ENCODE assay signal across 15 cellular contexts in genomic region chr1:8352886-8353285, GRCh38. TPM values are rescaled to one million over a fixed set of nuclear protein-coding genes. Genes with fewer than 3 reads are reported as not detected.
DNase-seq lines count a peak whose midpoint lies in the region; ATAC-seq and TF ChIP-seq lines count a peak whose summit lies in the region.
"Had no signal": no experiment of that assay in that cellular context is flagged by ENCODE, and none has a peak within 500 bp of the region (broad histone marks: within the 10 kb centered on the region; RNA-seq: fewer than 3 reads in every experiment).

No MANE protein-coding gene starts in this region.

- H3K4me3 Mint-ChIP-seq in type B pancreatic cell: no peak overlapping the region
- no peak overlapping the region for H3K4me3 Mint-ChIP-seq in chondrocyte (ENCODE audit: unreplicated experiment)
- H3K4me3 Mint-ChIP-seq: activated naive CD4-positive, alpha-beta T cell treated with anti-CD3 and anti-CD28 coated beads, Interleukin-2, amount 50 U/mL, for 24 hours had no signal

- no peak overlapping the region for H3K9ac ChIP-seq in fibroblast of lung (ENCODE audit: insufficient read depth, low read length)

- H3K36me3 ChIP-seq in fibroblast of lung (ENCODE audit: control insufficient read depth, insufficient read depth, low read length) (peaks cover 22% of the 10 kb centered on the region), neutrophil (peaks cover 63% of the 10 kb centered on the region)

- H3K79me2 ChIP-seq in fibroblast of lung (ENCODE audit: control insufficient read depth, insufficient read depth, low read length): no peaks in the 10 kb centered on the region

- H3K27ac Mint-ChIP-seq in activated naive CD4-positive, alpha-beta T cell treated with anti-CD3 and anti-CD28 coated beads, Interleukin-2, amount 50 U/mL, for 72 hours: peak overlapping the region; percentile 65 to 73
- H3K27ac Mint-ChIP-seq in type B pancreatic cell (peak overlapping the region; percentile 2), chondrocyte (ENCODE audit: unreplicated experiment) (no peak overlapping the region)

- peaks cover 9% of the 10 kb centered on the region for H3K4me1 ChIP-seq in fibroblast of lung (ENCODE audit: control insufficient read depth, extremely low read depth, insufficient read depth, low read length)
- no peaks in the 10 kb centered on the region for H3K4me1 ChIP-seq in neutrophil (ENCODE audit: control insufficient read depth in 1 of 2, insufficient read depth in 1 of 2, low read depth in 1 of 2, low read length in 1 of 2)

- H3K4me1 Mint-ChIP-seq in type B pancreatic cell (ENCODE audit: unreplicated experiment) (peaks cover 16% of the 10 kb centered on the region), chondrocyte (ENCODE audit: low read depth) (peaks cover 10% of the 10 kb centered on the region)

- H3K4me2 ChIP-seq in fibroblast of lung (ENCODE audit: extremely low read depth, insufficient read depth, low read length): peak overlapping the region; percentile 66

- H2AFZ ChIP-seq in fibroblast of lung (ENCODE audit: low read length): no peak overlapping the region

- no peaks in the 10 kb centered on the region for H3K9me3 Mint-ChIP-seq in activated naive CD4-positive, alpha-beta T cell treated with anti-CD3 and anti-CD28 coated beads, Interleukin-2, amount 50 U/mL, for 72 hours
- H3K9me3 Mint-ChIP-seq in type B pancreatic cell: no peaks in the 10 kb centered on the region
- H3K9me3 Mint-ChIP-seq in chondrocyte (ENCODE audit: low read depth): no peaks in the 10 kb centered on the region
- H3K9me3 Mint-ChIP-seq: activated naive CD4-positive, alpha-beta T cell treated with anti-CD3 and anti-CD28 coated beads, Interleukin-2, amount 50 U/mL, for 24 hours had no signal

- H3K27ac ChIP-seq in fibroblast of lung (ENCODE audit: insufficient read depth, low read length): peak overlapping the region; percentile 34
- peak overlapping the region; percentile 18 for H3K27ac ChIP-seq in neutrophil

- H3K27me3 Mint-ChIP-seq in type B pancreatic cell: no peaks in the 10 kb centered on the region
- H3K27me3 Mint-ChIP-seq in chondrocyte (ENCODE audit: low read depth): no peaks in the 10 kb centered on the region
- H3K27me3 Mint-ChIP-seq: activated naive CD4-positive, alpha-beta T cell treated with anti-CD3 and anti-CD28 coated beads, Interleukin-2, amount 50 U/mL, for 24 hours had no signal

- TF ChIP-seq CTCF in fibroblast of lung (conservative IDR thresholded peaks at IDR 0.05 in 1 of 2, IDR thresholded peaks at IDR 0.05 in 1 of 2; ENCODE audit: low read depth in 1 of 2, low read length in 2 of 2): no peak
- TF ChIP-seq CTCF in neutrophil (IDR thresholded peaks at IDR 0.05): no peak
- no peak for TF ChIP-seq CTCF in type B pancreatic cell (conservative IDR thresholded peaks at IDR 0.05)
- no peak for TF ChIP-seq CTCF in chondrocyte (IDR thresholded peaks at IDR 0.05)

- no peaks in the 10 kb centered on the region for H3K9me3 ChIP-seq in fibroblast of lung (ENCODE audit: control insufficient read depth, insufficient read depth, low read depth, low read length)
- no peaks in the 10 kb centered on the region for H3K9me3 ChIP-seq in neutrophil

- H3K27me3 ChIP-seq in fibroblast of lung (ENCODE audit: control insufficient read depth, insufficient read depth, low read length): no peaks in the 10 kb centered on the region
- H3K27me3 ChIP-seq in neutrophil: peaks cover 4% of the 10 kb centered on the region

- H4K20me1 ChIP-seq in fibroblast of lung (ENCODE audit: control insufficient read depth, extremely low read depth, insufficient read depth, low read length): no peaks in the 10 kb centered on the region

- no peaks in the 10 kb centered on the region for H3K36me3 Mint-ChIP-seq in activated naive CD4-positive, alpha-beta T cell treated with anti-CD3 and anti-CD28 coated beads, Interleukin-2, amount 50 U/mL, for 72 hours
- peaks cover 14% of the 10 kb centered on the region for H3K36me3 Mint-ChIP-seq in type B pancreatic cell
- H3K36me3 Mint-ChIP-seq in chondrocyte (ENCODE audit: low read depth): peaks cover 27% of the 10 kb centered on the region

- H3K4me3 ChIP-seq in fibroblast of lung (replicated peaks in 1 of 4; ENCODE audit: control extremely low read depth in 1 of 4, insufficient read depth in 1 of 4, low read depth in 3 of 4, low read length in 4 of 4): no peak overlapping the region
- no peak overlapping the region for H3K4me3 ChIP-seq in neutrophil (ENCODE audit: low read depth in 1 of 2, low read length in 1 of 2)
- H3K4me3 ChIP-seq: skin epidermis had no signal

- no peak for ATAC-seq in activated naive CD4-positive, alpha-beta T cell treated with anti-CD3 and anti-CD28 coated beads, Interleukin-2, amount 50 U/mL, for 72 hours
- ATAC-seq in HG03175 (IDR thresholded peaks at IDR 0.05; ENCODE audit: unreplicated experiment): no peak
- ATAC-seq in GM19328 (IDR thresholded peaks at IDR 0.05; ENCODE audit: unreplicated experiment): no peak

- DNase-seq in activated naive CD4-positive, alpha-beta T cell treated with anti-CD3 and anti-CD28 coated beads, Interleukin-2, amount 50 U/mL, for 72 hours (ENCODE audit: low spot score in 2 of 2): no peak
- no peak for DNase-seq in activated naive CD4-positive, alpha-beta T cell treated with anti-CD3 and anti-CD28 coated beads, Interleukin-2, amount 50 U/mL, for 16 hours
- no peak for DNase-seq in fibroblast of lung (ENCODE audit: low read depth in 2 of 2)
- DNase-seq in type B pancreatic cell (ENCODE audit: extremely low spot score, unreplicated experiment): no peak
- no peak for DNase-seq in chondrocyte (ENCODE audit: low spot score)
- DNase-seq: cortex of kidney, DMS 273 treated with DMSO at 0.1 percent for 48 hours, KBM-7, NCI-H1436, NCI-H524 treated with DMSO at 0.1 percent for 48 hours had no signal

RNA-seq across cellular contexts. Expression of gene SLC45A1, which starts 35.0 kb away (rescaled TPM):
- under 1 TPM; 0.20 to 0.43 TPM for total RNA-seq in activated naive CD4-positive, alpha-beta T cell treated with anti-CD3 and anti-CD28 coated beads, Interleukin-2, amount 50 U/mL, for 72 hours
- total RNA-seq in fibroblast of lung (2.3 and 2.6 TPM in 2 replicates), type B pancreatic cell (ENCODE audit: low replicate concordance) (0.67 and 2.7 TPM in 2 replicates), chondrocyte (2.9 to 5.1 TPM (median 4.8 TPM) in 3 replicates)
- 1.4 and 2.1 TPM in 2 replicates for polyA plus RNA-seq in fibroblast of lung
- 3.8 and 4.0 TPM in 2 replicates for polyA plus RNA-seq in fibroblast of lung (2012)
- 6.1 and 8.6 TPM in 2 replicates for polyA minus RNA-seq in fibroblast of lung (ENCODE audit: low replicate concordance)
